Comparison of ENCODE assay signal across 1 cellular context in the genomic region with DNA sequence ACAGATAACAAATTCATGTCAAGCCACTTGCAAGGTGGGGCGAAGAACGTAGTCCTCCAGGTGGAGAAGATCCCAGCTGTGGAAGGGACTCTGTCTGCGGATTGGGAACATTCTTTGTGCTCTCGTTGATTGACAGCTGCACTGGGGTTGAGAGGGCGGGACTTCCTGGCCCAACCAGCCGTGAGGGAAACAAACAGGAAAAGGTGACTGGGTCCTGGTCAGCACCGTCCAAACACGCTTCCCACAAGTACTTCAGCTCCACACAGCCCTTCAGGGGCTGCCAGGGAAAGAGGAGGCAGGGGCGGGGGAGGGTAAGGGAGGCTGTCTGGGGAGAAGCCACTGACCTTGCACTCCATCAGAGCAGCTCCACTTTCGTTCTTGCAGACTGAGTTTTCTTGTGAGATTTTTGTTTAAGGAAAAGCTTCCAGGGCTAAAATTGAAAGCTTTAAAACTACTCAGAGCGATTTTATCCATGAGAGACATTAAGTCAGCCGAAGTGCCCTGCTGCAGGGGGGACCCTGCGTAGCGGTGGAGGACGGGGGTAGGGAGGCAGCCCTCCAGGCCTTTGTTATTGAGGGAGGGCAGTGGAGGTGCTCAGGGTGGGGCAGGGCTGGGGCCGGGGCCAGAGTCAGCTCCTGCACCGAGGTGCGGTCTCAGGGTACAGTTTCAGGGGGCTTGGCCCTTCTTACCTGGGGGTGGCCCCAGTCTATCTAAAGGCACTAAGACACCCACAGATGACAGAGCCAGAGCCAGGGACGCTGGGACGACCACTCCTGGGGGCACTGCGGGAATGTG.
TF ChIP-seq lines count a peak whose summit lies in the region.

No MANE protein-coding gene starts in this region.

TF ChIP-seq in HepG2, 621 proteins besides CTCF, POLR2A, EP300 and RAD21 (continued from another document):
- TF ChIP-seq ZNF354B (CRISPR knock-in tag; IDR thresholded peaks at IDR 0.05), result no peak
- TF ChIP-seq, protein P1, sequence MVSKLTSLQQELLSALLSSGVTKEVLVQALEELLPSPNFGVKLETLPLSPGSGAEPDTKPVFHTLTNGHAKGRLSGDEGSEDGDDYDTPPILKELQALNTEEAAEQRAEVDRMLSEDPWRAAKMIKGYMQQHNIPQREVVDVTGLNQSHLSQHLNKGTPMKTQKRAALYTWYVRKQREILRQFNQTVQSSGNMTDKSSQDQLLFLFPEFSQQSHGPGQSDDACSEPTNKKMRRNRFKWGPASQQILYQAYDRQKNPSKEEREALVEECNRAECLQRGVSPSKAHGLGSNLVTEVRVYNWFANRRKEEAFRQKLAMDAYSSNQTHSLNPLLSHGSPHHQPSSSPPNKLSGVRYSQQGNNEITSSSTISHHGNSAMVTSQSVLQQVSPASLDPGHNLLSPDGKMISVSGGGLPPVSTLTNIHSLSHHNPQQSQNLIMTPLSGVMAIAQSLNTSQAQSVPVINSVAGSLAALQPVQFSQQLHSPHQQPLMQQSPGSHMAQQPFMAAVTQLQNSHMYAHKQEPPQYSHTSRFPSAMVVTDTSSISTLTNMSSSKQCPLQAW (CRISPR knock-in tag; IDR thresholded peaks at IDR 0.05), result no peak
- TF ChIP-seq ZZZ3 (CRISPR knock-in tag; IDR thresholded peaks at IDR 0.05; ENCODE audit: borderline replicate concordance), result no peak
- 0 out of 2 replicates have a peak, but pooled peaks have one; percentile 24 for TF ChIP-seq ZNF563 (CRISPR knock-in tag; IDR thresholded peaks at IDR 0.05)
- peak; percentile 69 for TF ChIP-seq SP2 (CRISPR knock-in tag; IDR thresholded peaks at IDR 0.05)
- no peak for TF ChIP-seq ZNF484 (CRISPR knock-in tag; IDR thresholded peaks at IDR 0.05; ENCODE audit: borderline replicate concordance, low read depth)
- no peak for TF ChIP-seq ZNF572 (CRISPR knock-in tag; IDR thresholded peaks at IDR 0.05)
- TF ChIP-seq, protein P2, sequence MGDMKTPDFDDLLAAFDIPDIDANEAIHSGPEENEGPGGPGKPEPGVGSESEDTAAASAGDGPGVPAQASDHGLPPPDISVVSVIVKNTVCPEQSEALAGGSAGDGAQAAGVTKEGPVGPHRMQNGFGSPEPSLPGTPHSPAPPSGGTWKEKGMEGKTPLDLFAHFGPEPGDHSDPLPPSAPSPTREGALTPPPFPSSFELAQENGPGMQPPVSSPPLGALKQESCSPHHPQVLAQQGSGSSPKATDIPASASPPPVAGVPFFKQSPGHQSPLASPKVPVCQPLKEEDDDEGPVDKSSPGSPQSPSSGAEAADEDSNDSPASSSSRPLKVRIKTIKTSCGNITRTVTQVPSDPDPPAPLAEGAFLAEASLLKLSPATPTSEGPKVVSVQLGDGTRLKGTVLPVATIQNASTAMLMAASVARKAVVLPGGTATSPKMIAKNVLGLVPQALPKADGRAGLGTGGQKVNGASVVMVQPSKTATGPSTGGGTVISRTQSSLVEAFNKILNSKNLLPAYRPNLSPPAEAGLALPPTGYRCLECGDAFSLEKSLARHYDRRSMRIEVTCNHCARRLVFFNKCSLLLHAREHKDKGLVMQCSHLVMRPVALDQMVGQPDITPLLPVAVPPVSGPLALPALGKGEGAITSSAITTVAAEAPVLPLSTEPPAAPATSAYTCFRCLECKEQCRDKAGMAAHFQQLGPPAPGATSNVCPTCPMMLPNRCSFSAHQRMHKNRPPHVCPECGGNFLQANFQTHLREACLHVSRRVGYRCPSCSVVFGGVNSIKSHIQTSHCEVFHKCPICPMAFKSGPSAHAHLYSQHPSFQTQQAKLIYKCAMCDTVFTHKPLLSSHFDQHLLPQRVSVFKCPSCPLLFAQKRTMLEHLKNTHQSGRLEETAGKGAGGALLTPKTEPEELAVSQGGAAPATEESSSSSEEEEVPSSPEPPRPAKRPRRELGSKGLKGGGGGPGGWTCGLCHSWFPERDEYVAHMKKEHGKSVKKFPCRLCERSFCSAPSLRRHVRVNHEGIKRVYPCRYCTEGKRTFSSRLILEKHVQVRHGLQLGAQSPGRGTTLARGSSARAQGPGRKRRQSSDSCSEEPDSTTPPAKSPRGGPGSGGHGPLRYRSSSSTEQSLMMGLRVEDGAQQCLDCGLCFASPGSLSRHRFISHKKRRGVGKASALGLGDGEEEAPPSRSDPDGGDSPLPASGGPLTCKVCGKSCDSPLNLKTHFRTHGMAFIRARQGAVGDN (CRISPR knock-in tag; IDR thresholded peaks at IDR 0.05), result 0 out of 2 replicates have a peak, but pooled peaks have one; percentile 7
- TF ChIP-seq ZNF839 (CRISPR knock-in tag; IDR thresholded peaks at IDR 0.05; ENCODE audit: borderline replicate concordance), result no peak
- no peak for TF ChIP-seq POLR2AphosphoS5 (IDR thresholded peaks at IDR 0.05; ENCODE audit: low read depth, low read length)
- TF ChIP-seq GABPA (IDR thresholded peaks at IDR 0.05; ENCODE audit: low read depth, low read length), result peak; percentile 55
- peak; percentile 85 for TF ChIP-seq GABPA (CRISPR knock-in tag; IDR thresholded peaks at IDR 0.05; ENCODE audit: low read depth)
- no peak for TF ChIP-seq ZNF260 (CRISPR knock-in tag; IDR thresholded peaks at IDR 0.05; ENCODE audit: borderline replicate concordance, low read depth)
- no peak for TF ChIP-seq ZNF652 (CRISPR knock-in tag; IDR thresholded peaks at IDR 0.05; ENCODE audit: borderline replicate concordance, low read depth)
- TF ChIP-seq CHD4 (IDR thresholded peaks at IDR 0.05; ENCODE audit: borderline replicate concordance, low read length), result no peak
- TF ChIP-seq STAG1 (CRISPR knock-in tag; IDR thresholded peaks at IDR 0.05), result no peak
- no peak for TF ChIP-seq ZNF136 (CRISPR knock-in tag; IDR thresholded peaks at IDR 0.05; ENCODE audit: low read depth)
- no peak for TF ChIP-seq KMT2A (CRISPR knock-in tag; IDR thresholded peaks at IDR 0.05)
